ENCODE assay signal across 1 cellular context in the genomic region with DNA sequence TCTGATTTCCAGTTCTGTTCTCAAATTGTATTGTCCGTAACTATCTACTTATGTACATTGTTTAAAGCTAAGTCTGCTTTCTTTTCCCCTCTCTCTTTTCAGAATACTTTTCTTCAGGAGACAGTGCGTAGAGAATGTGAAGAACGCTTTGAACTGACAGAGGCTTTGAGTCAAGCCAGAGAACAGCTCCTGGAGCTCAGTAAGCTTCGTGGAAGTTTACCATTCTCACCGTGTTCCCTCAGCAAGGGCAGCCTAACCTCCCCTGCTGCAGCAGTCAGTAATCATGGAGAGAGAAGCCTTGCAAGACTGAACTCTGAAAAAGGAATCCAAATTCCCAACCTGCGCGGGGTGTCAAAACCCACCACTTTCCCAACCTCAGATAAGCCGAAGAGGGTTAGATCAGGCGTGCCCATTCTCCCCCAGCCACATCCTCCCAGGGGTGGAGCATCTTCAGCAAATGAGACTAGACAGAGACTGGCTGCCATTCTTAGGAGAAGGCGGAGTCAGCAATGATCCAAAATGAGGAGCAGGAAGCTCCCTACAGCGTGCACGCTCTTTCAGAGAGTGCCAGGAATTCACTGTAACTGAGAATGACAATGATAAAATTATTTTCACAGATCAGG.
TF ChIP-seq lines count a peak whose summit lies in the region.

No MANE protein-coding gene starts in this region.

TF ChIP-seq in IMR-90, 13 proteins besides CTCF, POLR2A, EP300 and RAD21 (continued from another document):
- TF ChIP-seq FOS (IDR thresholded peaks at IDR 0.05; ENCODE audit: low read depth, low read length) (no peak), RFX5 (IDR thresholded peaks at IDR 0.05; ENCODE audit: low read depth, low read length) (no peak), RCOR1 (IDR thresholded peaks at IDR 0.05; ENCODE audit: insufficient replicate concordance, low read length) (no peak), MAZ (IDR thresholded peaks at IDR 0.05; ENCODE audit: borderline replicate concordance, low read depth, low read length) (no peak)
